Comparison of ENCODE assay signal across 18 cellular contexts in the genomic region with DNA sequence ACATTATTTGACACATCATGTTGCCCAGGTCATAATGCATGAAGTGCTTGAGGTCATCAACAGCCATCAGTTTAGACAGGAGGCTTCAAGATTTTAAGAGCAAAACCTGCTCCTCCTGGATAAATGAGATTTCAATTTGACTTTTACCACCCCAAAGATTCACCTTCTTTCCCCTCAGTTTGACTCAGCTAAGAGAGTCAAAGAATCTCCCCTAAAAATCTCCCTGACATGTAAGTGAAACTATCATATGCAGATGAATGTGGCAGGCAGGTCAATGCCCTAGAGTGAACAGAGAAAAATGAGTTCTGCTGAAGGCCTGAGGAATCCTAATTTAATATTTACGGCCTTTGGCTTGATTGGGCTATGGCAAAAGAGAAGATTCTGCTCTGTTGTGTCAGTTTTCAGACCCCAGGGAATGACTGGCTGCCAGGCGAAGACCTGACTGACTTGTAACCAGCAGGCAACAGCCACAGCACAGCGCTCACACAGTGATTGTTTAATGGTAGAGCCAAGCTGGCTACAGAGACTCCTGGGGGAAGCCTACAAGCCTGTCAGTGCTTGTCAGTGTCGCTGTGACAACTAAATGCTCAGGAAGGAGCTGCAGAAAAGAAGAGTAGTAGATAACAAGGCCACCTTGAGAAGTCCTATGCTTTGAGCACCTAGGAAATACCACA.
"Had no signal": no experiment of that assay in that cellular context is flagged by ENCODE, and none has a peak within 500 bp of the region (broad histone marks: within the 10 kb centered on the region; RNA-seq: fewer than 3 reads in every experiment).

No MANE protein-coding gene starts in this region.

- H3K9me3 Mint-ChIP-seq: type B pancreatic cell had no signal

- FAIRE-seq: TTC549 had no signal

- H3K36me3 Mint-ChIP-seq: activated naive CD4-positive, alpha-beta T cell treated with anti-CD3 and anti-CD28 coated beads, Interleukin-2, amount 10 ng/mL, durations not matched to agents 7 days and 5 days; stimulated activated naive B cell treated with anti-CD40 and anti-IgM and Interleukin-4, amounts not matched to agents 10 μg/mL and 1 μg/mL and 100 μg/mL, for 72 hours; type B pancreatic cell had no signal

- H3K27ac Mint-ChIP-seq: activated naive CD4-positive, alpha-beta T cell treated with anti-CD3 and anti-CD28 coated beads, Interleukin-2, amount 10 ng/mL, durations not matched to agents 7 days and 5 days; activated T-helper 2 cell treated with anti-CD3 and anti-CD28 coated beads, Interferon-gamma antibody, Interleukin-2, Interleukin-4, amounts not matched to agents 10 μg/mL and 5 μg/mL and 100 μg/mL, durations not matched to agents 14 hours and 24 hours and 36 hours; effector memory CD8-positive, alpha-beta T cell; naive thymus-derived CD4-positive, alpha-beta T cell; stimulated activated naive B cell treated with anti-CD40 and anti-IgM and Interleukin-4, amounts not matched to agents 10 μg/mL and 1 μg/mL and 100 μg/mL, for 72 hours; type B pancreatic cell had no signal

- H3K27me3 ChIP-seq: spleen had no signal

- H3K4me1 ChIP-seq: prostate gland, spleen had no signal

- ATAC-seq: effector memory CD8-positive, alpha-beta T cell; left colon; naive thymus-derived CD4-positive, alpha-beta T cell; sciatic nerve; stimulated activated naive B cell treated with anti-CD40 and anti-IgM and Interleukin-4, amounts not matched to agents 10 μg/mL and 1 μg/mL and 100 μg/mL, for 72 hours had no signal

- H3K4me1 Mint-ChIP-seq: activated naive CD4-positive, alpha-beta T cell treated with anti-CD3 and anti-CD28 coated beads, Interleukin-2, amount 10 ng/mL, durations not matched to agents 7 days and 5 days; naive thymus-derived CD4-positive, alpha-beta T cell; stimulated activated naive B cell treated with anti-CD40 and anti-IgM and Interleukin-4, amounts not matched to agents 10 μg/mL and 1 μg/mL and 100 μg/mL, for 72 hours had no signal

- H3K36me3 ChIP-seq: prostate gland, spleen had no signal

- H3K9me3 ChIP-seq: prostate gland had no signal

- H3K27ac ChIP-seq: prostate gland, spleen had no signal

- DNase-seq: activated CD4-positive, alpha-beta T cell treated with anti-CD3 and anti-CD28 coated beads, Interleukin-2, amount 50 U/mL, for 1 hour; activated naive CD4-positive, alpha-beta T cell treated with anti-CD3 and anti-CD28 coated beads, Interleukin-2, amount 10 ng/mL, durations not matched to agents 7 days and 5 days; central memory CD4-positive, alpha-beta T cell; effector memory CD8-positive, alpha-beta T cell; left colon; naive thymus-derived CD4-positive, alpha-beta T cell; occipital lobe; spleen; stimulated activated CD4-positive, alpha-beta T cell treated with anti-CD3 and anti-CD28 coated beads, Interleukin-1b, Interleukin-23, amount 100 ng/mL, for 48 hours; stimulated activated naive B cell treated with anti-CD40 and anti-IgM and Interleukin-4, amounts not matched to agents 10 μg/mL and 1 μg/mL and 100 μg/mL, for 72 hours; substantia nigra; T-helper 2 cell had no signal

- H3K4me3 Mint-ChIP-seq: activated naive CD4-positive, alpha-beta T cell treated with anti-CD3 and anti-CD28 coated beads, Interleukin-2, amount 10 ng/mL, durations not matched to agents 7 days and 5 days; effector memory CD8-positive, alpha-beta T cell; naive thymus-derived CD4-positive, alpha-beta T cell; stimulated activated naive B cell treated with anti-CD40 and anti-IgM and Interleukin-4, amounts not matched to agents 10 μg/mL and 1 μg/mL and 100 μg/mL, for 72 hours; type B pancreatic cell had no signal

- H3K27me3 Mint-ChIP-seq: activated naive CD4-positive, alpha-beta T cell treated with anti-CD3 and anti-CD28 coated beads, Interleukin-2, amount 10 ng/mL, durations not matched to agents 7 days and 5 days; effector memory CD8-positive, alpha-beta T cell; naive thymus-derived CD4-positive, alpha-beta T cell; stimulated activated naive B cell treated with anti-CD40 and anti-IgM and Interleukin-4, amounts not matched to agents 10 μg/mL and 1 μg/mL and 100 μg/mL, for 72 hours had no signal

- H3K4me3 ChIP-seq: lung, prostate gland, spleen had no signal
